8 cellular contexts compared by ENCODE assay signal in genomic region chr12:49967042-49967776, GRCh38. TPM values are rescaled to one million over a fixed set of nuclear protein-coding genes. Genes with fewer than 3 reads are reported as not detected.
DNase-seq lines count a peak whose midpoint lies in the region; ATAC-seq, FAIRE-seq and TF ChIP-seq lines count a peak whose summit lies in the region.

No MANE protein-coding gene starts in this region.

- peak overlapping the region; percentile 85 for H2AFZ ChIP-seq in keratinocyte (ENCODE audit: control insufficient read depth, low read length)

- ATAC-seq in HG03045 (IDR thresholded peaks at IDR 0.05; ENCODE audit: unreplicated experiment) = peak; percentile 67
- ATAC-seq in GM19397 (IDR thresholded peaks at IDR 0.05; ENCODE audit: unreplicated experiment) = no peak

- no peaks in the 10 kb centered on the region for H4K20me1 ChIP-seq in keratinocyte (ENCODE audit: control insufficient read depth, extremely low read depth, insufficient read depth, low read length)

- H3K9ac ChIP-seq in keratinocyte (ENCODE audit: control insufficient read depth, extremely low read depth, insufficient read depth, low read length) = peak overlapping the region; percentile 52

- peak overlapping the region; percentile 82 for H3K27ac ChIP-seq in caudate nucleus (ENCODE audit: low read depth, low read length)
- H3K27ac ChIP-seq in keratinocyte (ENCODE audit: control insufficient read depth, insufficient read depth, low read length) = no peak overlapping the region

- H3K4me2 ChIP-seq in keratinocyte (ENCODE audit: control insufficient read depth, extremely low read depth, insufficient read depth, low read depth, low read length) = peak overlapping the region; percentile 95

- TF ChIP-seq CTCF in GM12875 (IDR thresholded peaks at IDR 0.05; ENCODE audit: borderline replicate concordance, insufficient read depth, low read depth, low read length) (peak; percentile 97), keratinocyte (optimal IDR thresholded peaks at IDR 0.05 in 1 of 3, IDR thresholded peaks at IDR 0.05 in 1 of 3, conservative IDR thresholded peaks at IDR 0.05 in 1 of 3; ENCODE audit: extremely low read depth in 1 of 3, insufficient read depth in 2 of 3, low read length in 3 of 3) (peak in 2 of 3 experiments; percentile 84 to 91)

- peak; percentile 51 for FAIRE-seq in keratinocyte (lab: Jason Lieb, UNC)

- peak overlapping the region; percentile 3 for H3K4me3 ChIP-seq in GM12875 (ENCODE audit: low read depth, low read length)
- peak overlapping the region; percentile 25 to 70 (median 68) for H3K4me3 ChIP-seq in keratinocyte (ENCODE audit: control insufficient read depth in 2 of 3, extremely low read depth in 1 of 3, insufficient read depth in 2 of 3, low read depth in 1 of 3, low read length in 3 of 3)

- H3K27me3 ChIP-seq in keratinocyte (ENCODE audit: control insufficient read depth, extremely low read depth, insufficient read depth, low read length) = peaks cover 35% of the 10 kb centered on the region

- H3K79me2 ChIP-seq in keratinocyte (ENCODE audit: control insufficient read depth, insufficient read depth, low read length) = no peaks in the 10 kb centered on the region

- no peaks in the 10 kb centered on the region for H3K9me3 ChIP-seq in keratinocyte (ENCODE audit: control insufficient read depth, low read depth, low read length)

- H3K4me1 ChIP-seq in keratinocyte (ENCODE audit: control insufficient read depth, extremely low read depth, insufficient read depth, low read length) = peaks cover 27% of the 10 kb centered on the region

- dilution Hi-C loops in keratinocyte (cut with MboI; ENCODE audit: extremely low pct_ligation_motif_present, low sequenced_read_pairs) = no loop called here

- H3K36me3 ChIP-seq in keratinocyte (ENCODE audit: control insufficient read depth in 2 of 2, extremely low read depth in 1 of 2, insufficient read depth in 2 of 2, low read length in 2 of 2) = no peaks in the 10 kb centered on the region

- DNase-seq in NCI-H2171 treated with DMSO at 0.1 percent for 48 hours (lab: John Stamatoyannopoulos, UW) (peak; percentile 94), caudate nucleus (lab: John Stamatoyannopoulos, UW) (peak in 60 of 61 donors; percentile 54 to 95 (median 88)), keratinocyte (ENCODE audit: low read depth, low spot score) (peak; percentile 68)
- peak; percentile 84 to 96 (median 92) for DNase-seq in activated CD4-positive, CD25-positive, alpha-beta regulatory T cell (lab: John Stamatoyannopoulos, UW)
- peak; percentile 97 for DNase-seq in stimulated activated CD4-positive, alpha-beta T cell treated with anti-CD3 and anti-CD28 coated beads, Interleukin-12 subunit alpha, Interleukin-12 subunit beta, amount 100 ng/mL, for 4 hours

- H3K9me1 ChIP-seq in keratinocyte (ENCODE audit: control insufficient read depth, extremely low read depth, insufficient read depth, low read length) = no peaks in the 10 kb centered on the region

RNA-seq across cellular contexts. Expression of gene AQP5, which starts 5.5 kb away (rescaled TPM):
- not detected in 3 replicates for polyA plus RNA-seq in keratinocyte
- 0.49 TPM for polyA plus RNA-seq in keratinocyte (2011; ENCODE audit: low read depth)
- not detected in 2 replicates for polyA plus RNA-seq in keratinocyte (2011; cell fraction: cytosol; rRNA removed)
- not detected in 2 replicates for polyA plus RNA-seq in keratinocyte (2011; cell fraction: nucleus; rRNA removed)
- 0.55 TPM in 1 of 2 replicates, not detected in the other for polyA plus RNA-seq in keratinocyte (2012; ENCODE audit: low replicate concordance)
- polyA minus RNA-seq in keratinocyte = not detected in 3 replicates
- not detected for polyA minus RNA-seq in keratinocyte (2011; cell fraction: cytosol; rRNA and poly(A)+ RNA removed)
- not detected in 2 replicates for polyA minus RNA-seq in keratinocyte (2011; cell fraction: nucleus; rRNA and poly(A)+ RNA removed)

RNA-seq across cellular contexts. Expression of gene AQP6, which starts 5.5 kb away (rescaled TPM):
- polyA plus RNA-seq in keratinocyte = 0.28 to 0.57 TPM (median 0.45 TPM) in 3 replicates
- polyA plus RNA-seq in keratinocyte (2011; ENCODE audit: low read depth) = not detected
- 0.10 and 0.13 TPM in 2 replicates for polyA plus RNA-seq in keratinocyte (2011; cell fraction: cytosol; rRNA removed)
- 0.84 and 1.1 TPM in 2 replicates for polyA plus RNA-seq in keratinocyte (2011; cell fraction: nucleus; rRNA removed)
- 0.07 and 0.09 TPM in 2 replicates for polyA plus RNA-seq in keratinocyte (2012; ENCODE audit: low replicate concordance)
- polyA minus RNA-seq in keratinocyte = 0.26 to 0.89 TPM (median 0.39 TPM) in 3 replicates
- not detected for polyA minus RNA-seq in keratinocyte (2011; cell fraction: cytosol; rRNA and poly(A)+ RNA removed)
- 0.11 and 1.2 TPM in 2 replicates for polyA minus RNA-seq in keratinocyte (2011; cell fraction: nucleus; rRNA and poly(A)+ RNA removed)

RNA-seq across cellular contexts. Expression of gene AQP2, which starts 16.7 kb away (rescaled TPM):
- polyA plus RNA-seq in keratinocyte = not detected in 3 replicates
- polyA plus RNA-seq in keratinocyte (2011; ENCODE audit: low read depth) = not detected
- not detected in 2 replicates for polyA plus RNA-seq in keratinocyte (2011; cell fraction: cytosol; rRNA removed)
- not detected in 2 replicates for polyA plus RNA-seq in keratinocyte (2011; cell fraction: nucleus; rRNA removed)
- not detected in 2 replicates for polyA plus RNA-seq in keratinocyte (2012; ENCODE audit: low replicate concordance)
- not detected in 3 replicates for polyA minus RNA-seq in keratinocyte
- polyA minus RNA-seq in keratinocyte (2011; cell fraction: cytosol; rRNA and poly(A)+ RNA removed) = not detected
- not detected in 2 replicates for polyA minus RNA-seq in keratinocyte (2011; cell fraction: nucleus; rRNA and poly(A)+ RNA removed)

RNA-seq across cellular contexts. Expression of gene RACGAP1, which starts 58.1 kb away (rescaled TPM):
- 27.7 to 57.1 TPM (median 45.2 TPM) in 3 replicates for polyA plus RNA-seq in keratinocyte
- polyA plus RNA-seq in keratinocyte (2011; ENCODE audit: low read depth) = 23.0 TPM
- polyA plus RNA-seq in keratinocyte (2011; cell fraction: cytosol; rRNA removed) = 28.6 and 33.2 TPM in 2 replicates
- 36.0 and 38.0 TPM in 2 replicates for polyA plus RNA-seq in keratinocyte (2011; cell fraction: nucleus; rRNA removed)
- polyA plus RNA-seq in keratinocyte (2012; ENCODE audit: low replicate concordance) = 11.4 and 46.5 TPM in 2 replicates
- polyA minus RNA-seq in keratinocyte = 32.5 to 86.8 TPM (median 60.9 TPM) in 3 replicates
- polyA minus RNA-seq in keratinocyte (2011; cell fraction: cytosol; rRNA and poly(A)+ RNA removed) = 34.7 TPM
- polyA minus RNA-seq in keratinocyte (2011; cell fraction: nucleus; rRNA and poly(A)+ RNA removed) = 19.9 and 36.4 TPM in 2 replicates
